ENCODE assay signal across 8 cellular contexts in genomic region chr7:101857358-101857794, GRCh38. TPM values are rescaled to one million over a fixed set of nuclear protein-coding genes. Genes with fewer than 3 reads are reported as not detected.
DNase-seq lines count a peak whose midpoint lies in the region; ATAC-seq and TF ChIP-seq lines count a peak whose summit lies in the region.
"Had no signal": no experiment of that assay in that cellular context is flagged by ENCODE, and none has a peak within 500 bp of the region (broad histone marks: within the 10 kb centered on the region; RNA-seq: fewer than 3 reads in every experiment).

No MANE protein-coding gene starts in this region.

- H3K9me3 Mint-ChIP-seq in activated naive CD8-positive, alpha-beta T cell treated with anti-CD3 and anti-CD28 coated beads for 36 hours, result no peaks in the 10 kb centered on the region
- H3K9me3 Mint-ChIP-seq: neural crest cell had no signal

- no peak overlapping the region for H3K4me2 ChIP-seq in trophoblast cell (ENCODE audit: low read length)

- H2BK120ac ChIP-seq in trophoblast cell (ENCODE audit: insufficient read depth, low read length, poor library complexity), result no peak overlapping the region

- peak overlapping the region; percentile 95 for H3K4me3 Mint-ChIP-seq in activated naive CD8-positive, alpha-beta T cell treated with anti-CD3 and anti-CD28 coated beads for 36 hours
- H3K4me3 Mint-ChIP-seq: neural crest cell had no signal

- H3K9me3 ChIP-seq in sigmoid colon (no peaks in the 10 kb centered on the region), trophoblast cell (ENCODE audit: insufficient read depth, low read depth, low read length) (no peaks in the 10 kb centered on the region)

- H3K23ac ChIP-seq in trophoblast cell (ENCODE audit: low read length), result no peak overlapping the region

- H3K36me3 Mint-ChIP-seq in activated naive CD8-positive, alpha-beta T cell treated with anti-CD3 and anti-CD28 coated beads for 36 hours, result peaks cover 1% of the 10 kb centered on the region

- no peak overlapping the region for H3K14ac ChIP-seq in trophoblast cell (ENCODE audit: low read length)

- H3K4ac ChIP-seq in trophoblast cell (ENCODE audit: low read depth, low read length), result no peak overlapping the region

- H4K12ac ChIP-seq in trophoblast cell (ENCODE audit: low read depth, low read length), result no peak overlapping the region

- intact Hi-C loops in sigmoid colon (cut with DNase I), result no loop called here

- H3K27ac Mint-ChIP-seq in activated naive CD8-positive, alpha-beta T cell treated with anti-CD3 and anti-CD28 coated beads for 36 hours, result peak overlapping the region; percentile 97

- H3K79me2 ChIP-seq in trophoblast cell (ENCODE audit: control insufficient read depth, insufficient read depth, low read length, poor library complexity), result peaks cover 3% of the 10 kb centered on the region

- peak overlapping the region in 3 of 4 donors; percentile 32 to 45 (median 40) for H3K4me3 ChIP-seq in sigmoid colon
- H3K4me3 ChIP-seq in trophoblast cell (ENCODE audit: low read depth, low read length), result no peak overlapping the region

- TF ChIP-seq POLR2A in sigmoid colon (IDR thresholded peaks at IDR 0.05), result no peak

- no peak overlapping the region for H2AK5ac ChIP-seq in trophoblast cell (ENCODE audit: low read length)

- WGBS in sigmoid colon, 2 donors, result 58 to 76% methylated on average over 11 of the region's 11 CpGs
- WGBS in trophoblast cell (ENCODE audit: extremely low coverage, insufficient coverage, insufficient read length), result no CpG with 5 or more reads among the region's 11 CpGs

- H3K36me3 ChIP-seq in sigmoid colon (no peaks in the 10 kb centered on the region), trophoblast cell (ENCODE audit: control insufficient read depth in 1 of 2, insufficient read depth in 2 of 2, low read length in 2 of 2) (peaks cover 0 to 4% of the 10 kb centered on the region in 2 experiments)

- H3K27me3 Mint-ChIP-seq in activated naive CD8-positive, alpha-beta T cell treated with anti-CD3 and anti-CD28 coated beads for 36 hours, result no peaks in the 10 kb centered on the region

- H4K8ac ChIP-seq in trophoblast cell (ENCODE audit: low read depth, low read length), result no peak overlapping the region

- peak overlapping the region; percentile 80 to 91 (median 85) for H3K27ac ChIP-seq in sigmoid colon
- no peak overlapping the region for H3K27ac ChIP-seq in trophoblast cell (ENCODE audit: low read depth, low read length)

- H2BK5ac ChIP-seq in trophoblast cell (ENCODE audit: low read depth, low read length, poor library complexity), result no peak overlapping the region

- no peak overlapping the region for H4K91ac ChIP-seq in trophoblast cell (ENCODE audit: low read depth, low read length)

- TF ChIP-seq EP300 in sigmoid colon (IDR thresholded peaks at IDR 0.05), result no peak

- peaks cover 0 to 63% (median 52%) of the 10 kb centered on the region in 4 donors for H3K4me1 ChIP-seq in sigmoid colon
- peaks cover 9 to 11% of the 10 kb centered on the region in 2 experiments for H3K4me1 ChIP-seq in trophoblast cell (ENCODE audit: control insufficient read depth in 1 of 2, insufficient read depth in 2 of 2, low read length in 2 of 2)

- H3K27me3 ChIP-seq in sigmoid colon (no peaks in the 10 kb centered on the region), trophoblast cell (ENCODE audit: insufficient read depth, low read length) (no peaks in the 10 kb centered on the region)

- no peak for TF ChIP-seq CTCF in sigmoid colon (IDR thresholded peaks at IDR 0.05)

- no peaks in the 10 kb centered on the region for H3K79me1 ChIP-seq in trophoblast cell (ENCODE audit: low read length)

- H3K18ac ChIP-seq in trophoblast cell (ENCODE audit: low read length), result no peak overlapping the region

- peaks cover 27% of the 10 kb centered on the region for H3K4me1 Mint-ChIP-seq in activated naive CD8-positive, alpha-beta T cell treated with anti-CD3 and anti-CD28 coated beads for 36 hours

- peak; percentile 27 for ATAC-seq in GM18909 (IDR thresholded peaks at IDR 0.05; ENCODE audit: poor library complexity, unreplicated experiment)
- ATAC-seq in HG02973 (IDR thresholded peaks at IDR 0.05; ENCODE audit: unreplicated experiment), result peak; percentile 25

- no peak overlapping the region for H2AFZ ChIP-seq in trophoblast cell (ENCODE audit: insufficient read depth, low read length, poor library complexity)

- H2BK12ac ChIP-seq in trophoblast cell (ENCODE audit: low read length), result no peak overlapping the region

- H3K9ac ChIP-seq in trophoblast cell (ENCODE audit: low read length), result no peak overlapping the region

- DNase-seq in activated naive CD8-positive, alpha-beta T cell treated with anti-CD3 and anti-CD28 coated beads for 36 hours, result no peak
- DNase-seq in sigmoid colon (peak; percentile 43), trophoblast cell (no peak), cerebellar cortex (ENCODE audit: low spot score) (no peak), SKM-1 treated with dmso at 0.1 percent for 144 hours (lab: John Stamatoyannopoulos, UW; ENCODE audit: unreplicated experiment) (no peak)

RNA-seq across cellular contexts. Expression of gene CUX1, which starts 40.0 kb away (rescaled TPM):
- total RNA-seq in activated naive CD8-positive, alpha-beta T cell treated with anti-CD3 and anti-CD28 coated beads for 36 hours, result 10 to 100 TPM; 14.2 to 14.5 TPM
- 100 to 1,000 TPM in 2 of 4 donors, 10 to 100 TPM in 2; 47.4 to 127 (median 79.0) TPM for total RNA-seq in sigmoid colon
- polyA plus RNA-seq in sigmoid colon, result 10 to 100 TPM; 46.7 to 49.9 (median 47.2) TPM
- polyA plus RNA-seq in trophoblast cell (2013), result 39.0 and 43.1 TPM in 2 replicates
